1 cellular context compared by ENCODE assay signal in genomic region chr16:46991729-46992704, GRCh38.
TF ChIP-seq lines count a peak whose summit lies in the region.

No MANE protein-coding gene starts in this region.

TF ChIP-seq in K562, 482 proteins besides CTCF, POLR2A, EP300 and RAD21:
- TF ChIP-seq PCBP2 (IDR thresholded peaks at IDR 0.05; ENCODE audit: low read depth, low read length, poor library complexity, severe bottlenecking) (no peak), TRIM28 (IDR thresholded peaks at IDR 0.05) (peak; percentile 78; the same call in 1 of the 2 replicates), CBX5 (IDR thresholded peaks at IDR 0.05; ENCODE audit: borderline replicate concordance, low read depth) (peak; percentile 65; the same call in 1 of the 2 replicates)
